ENCODE assay signal across 9 cellular contexts in the genomic region with DNA sequence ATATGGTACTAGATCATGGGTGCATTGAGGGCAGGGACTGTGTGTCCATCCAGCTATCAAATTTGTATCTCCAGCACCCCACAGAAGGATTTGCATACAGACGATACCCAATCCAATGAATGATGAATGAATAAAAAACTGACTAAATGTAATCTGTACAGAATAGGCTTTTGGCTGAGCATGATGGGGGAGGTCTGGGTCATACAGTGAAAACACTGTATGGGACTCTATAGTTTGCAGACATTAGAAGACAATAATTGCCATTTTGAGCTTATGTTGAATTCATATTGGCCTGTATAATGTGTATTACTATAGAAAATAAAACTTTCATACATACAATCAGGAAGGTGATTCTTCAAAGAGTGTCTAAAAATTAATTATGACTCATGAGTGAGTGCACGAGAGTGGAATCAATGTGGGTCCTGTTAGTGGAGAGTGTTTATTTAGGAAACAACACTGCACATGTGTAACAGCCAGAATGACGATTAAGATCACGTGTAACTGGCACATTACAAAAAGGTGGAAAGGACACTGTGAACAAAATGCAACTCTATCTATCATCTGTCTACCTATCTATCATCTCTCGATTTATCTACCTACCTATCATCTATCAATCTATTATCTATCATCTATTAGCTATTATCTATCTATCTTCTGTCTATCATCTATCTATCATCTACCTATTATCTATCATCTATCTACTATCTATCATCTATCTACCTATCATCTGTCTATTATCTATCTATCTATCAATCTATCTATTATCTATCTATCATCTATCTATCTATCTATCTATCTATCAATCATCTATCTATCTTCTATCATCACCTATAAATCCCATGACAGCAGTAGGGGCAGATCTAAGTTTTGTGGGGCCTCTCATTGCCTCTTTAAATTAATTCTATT.
DNase-seq lines count a peak whose midpoint lies in the region; ATAC-seq and TF ChIP-seq lines count a peak whose summit lies in the region.
"Had no signal": no experiment of that assay in that cellular context is flagged by ENCODE, and none has a peak within 500 bp of the region (broad histone marks: within the 10 kb centered on the region; RNA-seq: fewer than 3 reads in every experiment).

No MANE protein-coding gene starts in this region.

- TF ChIP-seq RAD21 in SK-N-SH (IDR thresholded peaks at IDR 0.05; ENCODE audit: low read length) = no peak

- peaks cover 73% of the 10 kb centered on the region for H3K4me1 Mint-ChIP-seq in activated T-cell treated with anti-CD3 and anti-CD28 coated beads, Interleukin-2, amount 50 U/mL, for 4 hours (ENCODE audit: low read depth)

- no peak overlapping the region for H3K4me3 Mint-ChIP-seq in activated T-cell treated with anti-CD3 and anti-CD28 coated beads, Interleukin-2, amount 50 U/mL, for 4 hours

- no peaks in the 10 kb centered on the region for H3K79me2 ChIP-seq in SK-N-SH (ENCODE audit: insufficient read depth)

- H3K27me3 ChIP-seq in SK-N-SH (ENCODE audit: insufficient read depth) (no peaks in the 10 kb centered on the region), stomach (no peaks in the 10 kb centered on the region), aorta (ENCODE audit: control insufficient read depth in 1 of 2, insufficient read depth in 2 of 2, low read length in 1 of 2) (no peaks in the 10 kb centered on the region)

- TF ChIP-seq POLR2A in stomach (IDR thresholded peaks at IDR 0.05) = no peak

- peaks cover 6 to 34% of the 10 kb centered on the region in 2 experiments for H3K4me1 ChIP-seq in SK-N-SH (ENCODE audit: control insufficient read depth in 1 of 2, insufficient read depth in 2 of 2, low read depth in 1 of 2, low read length in 1 of 2)
- H3K4me1 ChIP-seq in stomach = peaks cover 18 to 59% (median 21%) of the 10 kb centered on the region in 4 donors
- no peaks in the 10 kb centered on the region for H3K4me1 ChIP-seq in aorta (ENCODE audit: control insufficient read depth in 1 of 2, insufficient read depth in 2 of 2, low read length in 2 of 2)

- H3K27ac ChIP-seq in SK-N-SH (ENCODE audit: low read depth in 2 of 2, low read length in 1 of 2) (peak overlapping the region in 1 of 2 experiments; percentile 97; a peak in 3 of 4 replicates), stomach (peak overlapping the region in 4 of 5 donors; percentile 60 to 87 (median 76)), aorta (ENCODE audit: low read depth in 1 of 2, low read length in 2 of 2) (no peak overlapping the region)

- no peaks in the 10 kb centered on the region for H3K36me3 Mint-ChIP-seq in activated T-cell treated with anti-CD3 and anti-CD28 coated beads, Interleukin-2, amount 50 U/mL, for 4 hours (ENCODE audit: insufficient read depth)

- CTCF ChIA-PET in SK-N-SH (lab: Yijun Ruan, JAX) = interaction anchor here (0.6 to 1.5 kb wide), 6 partner anchors 9 to 621 kb away, joined by 3 to 9 read pairs (median 3); a partner anchor contains a TSS

- H3K27me3 Mint-ChIP-seq in activated T-cell treated with anti-CD3 and anti-CD28 coated beads, Interleukin-2, amount 50 U/mL, for 4 hours (ENCODE audit: low read depth) = no peaks in the 10 kb centered on the region

- peak overlapping the region; percentile 45; the same call in 1 of the 2 replicates for H3K4me2 ChIP-seq in SK-N-SH

- no peaks in the 10 kb centered on the region for H3K9me2 ChIP-seq in SK-N-SH

- H3K9me3 ChIP-seq in SK-N-SH (no peaks in the 10 kb centered on the region), stomach (no peaks in the 10 kb centered on the region), aorta (ENCODE audit: control insufficient read depth, low read length) (peaks cover 3% of the 10 kb centered on the region)

- H4K20me1 ChIP-seq in SK-N-SH (ENCODE audit: insufficient read depth) = no peaks in the 10 kb centered on the region

- TF ChIP-seq CTCF in SK-N-SH (IDR thresholded peaks at IDR 0.05) (no peak), stomach (IDR thresholded peaks at IDR 0.05) (no peak)

- ATAC-seq in activated T-cell treated with anti-CD3 and anti-CD28 coated beads, Interleukin-2, amount 50 U/mL, for 4 hours = peak; percentile 30 to 34
- ATAC-seq in aorta (ENCODE audit: low FRiP score) = no peak

- no peak for DNase-seq in activated T-cell treated with anti-CD3 and anti-CD28 coated beads, Interleukin-2, amount 50 U/mL, for 4 hours
- no peak for DNase-seq in activated T-cell treated with anti-CD3 and anti-CD28 coated beads, Interleukin-2, amount 50 U/mL, for 48 hours
- DNase-seq in SK-N-SH = no peak
- peak; percentile 16 for DNase-seq in fibroblast of gingiva (ENCODE audit: low read depth)
- no peak for DNase-seq in stomach
- no peak for DNase-seq in aorta
- DNase-seq in AG08395 (ENCODE audit: low spot score) = no peak
- DNase-seq in stimulated activated CD4-positive, alpha-beta T cell treated with anti-CD3 and anti-CD28 coated beads, Interleukin-1b, Interleukin-23, amount 100 ng/mL, for 48 hours = no peak
- DNase-seq: activated CD4-positive, CD25-positive, alpha-beta regulatory T cell treated with anti-CD3 and anti-CD28 coated beads, Interleukin-2, amount 50 U/mL, for 72 hours had no signal

- H3K4me3 ChIP-seq in SK-N-SH (ENCODE audit: low read depth in 2 of 2, low read length in 1 of 2) (no peak overlapping the region), stomach (no peak overlapping the region), aorta (ENCODE audit: low read length in 2 of 2) (no peak overlapping the region)

- TF ChIP-seq EP300 in SK-N-SH (IDR thresholded peaks at IDR 0.05; ENCODE audit: borderline replicate concordance in 1 of 2, low read depth in 1 of 2, low read length in 1 of 2) (no peak), stomach (IDR thresholded peaks at IDR 0.05) (no peak)

- H3K36me3 ChIP-seq in SK-N-SH (replicated peaks in 1 of 2; ENCODE audit: control insufficient read depth in 1 of 2, insufficient read depth in 2 of 2, low read length in 1 of 2) (no peaks in the 10 kb centered on the region), stomach (no peaks in the 10 kb centered on the region), aorta (ENCODE audit: control insufficient read depth in 1 of 2, insufficient read depth in 2 of 2, low read length in 1 of 2) (no peaks in the 10 kb centered on the region)

- WGBS in SK-N-SH (ENCODE audit: low lambda C conversion rate) = 78% methylated on average over 5 of the region's 5 CpGs
- WGBS in stomach, 5 donors = 63 to 75% (median 68%) methylated on average over 5 of the region's 5 CpGs
- 76 to 85% methylated on average over 5 of the region's 5 CpGs for WGBS in aorta, 2 donors

- peak overlapping the region; percentile 72 for H2AFZ ChIP-seq in SK-N-SH (ENCODE audit: low read depth)

- intact Hi-C loops in stomach (cut with DNase I; ENCODE audit: low total_unique reads) = no loop called here
- intact Hi-C loops in aorta (cut with DNase I) = no loop called here

- POLR2A ChIA-PET in SK-N-SH (lab: Yijun Ruan, JAX) = no interaction called here

- peaks cover 25% of the 10 kb centered on the region for H3F3A ChIP-seq in SK-N-SH (replicated peaks; ENCODE audit: insufficient read depth)

- peak overlapping the region; percentile 69; the same call in 1 of the 2 replicates for H3K9ac ChIP-seq in SK-N-SH

- peaks cover 13% of the 10 kb centered on the region for H3K9me3 Mint-ChIP-seq in activated T-cell treated with anti-CD3 and anti-CD28 coated beads, Interleukin-2, amount 50 U/mL, for 4 hours

TF ChIP-seq in SK-N-SH, 30 proteins besides CTCF, POLR2A, EP300 and RAD21 (continues in another document):
- TF ChIP-seq TEAD4 (IDR thresholded peaks at IDR 0.05; ENCODE audit: borderline replicate concordance, insufficient read depth) (no peak), TCF12 (IDR thresholded peaks at IDR 0.05) (no peak), NFIC (IDR thresholded peaks at IDR 0.05; ENCODE audit: borderline replicate concordance) (no peak), ELF1 (IDR thresholded peaks at IDR 0.05) (no peak), RXRA (IDR thresholded peaks at IDR 0.05; ENCODE audit: borderline replicate concordance, low read depth) (no peak), FOXM1 (IDR thresholded peaks at IDR 0.05; ENCODE audit: low read depth) (no peak), TAF1 (IDR thresholded peaks at IDR 0.05; ENCODE audit: borderline replicate concordance, low read depth, low read length) (no peak), MEF2A (IDR thresholded peaks at IDR 0.05; ENCODE audit: borderline replicate concordance, low read depth) (no peak), JUND (IDR thresholded peaks at IDR 0.05) (no peak), RCOR1 (IDR thresholded peaks at IDR 0.05; ENCODE audit: low read length) (no peak), YY1 (IDR thresholded peaks at IDR 0.05; ENCODE audit: low read depth) (no peak)
- TF ChIP-seq, protein P1, sequence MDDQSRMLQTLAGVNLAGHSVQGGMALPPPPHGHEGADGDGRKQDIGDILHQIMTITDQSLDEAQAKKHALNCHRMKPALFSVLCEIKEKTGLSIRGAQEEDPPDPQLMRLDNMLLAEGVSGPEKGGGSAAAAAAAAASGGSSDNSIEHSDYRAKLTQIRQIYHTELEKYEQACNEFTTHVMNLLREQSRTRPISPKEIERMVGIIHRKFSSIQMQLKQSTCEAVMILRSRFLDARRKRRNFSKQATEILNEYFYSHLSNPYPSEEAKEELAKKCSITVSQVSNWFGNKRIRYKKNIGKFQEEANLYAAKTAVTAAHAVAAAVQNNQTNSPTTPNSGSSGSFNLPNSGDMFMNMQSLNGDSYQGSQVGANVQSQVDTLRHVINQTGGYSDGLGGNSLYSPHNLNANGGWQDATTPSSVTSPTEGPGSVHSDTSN (IDR thresholded peaks at IDR 0.05) = no peak
- TF ChIP-seq, protein P2, sequence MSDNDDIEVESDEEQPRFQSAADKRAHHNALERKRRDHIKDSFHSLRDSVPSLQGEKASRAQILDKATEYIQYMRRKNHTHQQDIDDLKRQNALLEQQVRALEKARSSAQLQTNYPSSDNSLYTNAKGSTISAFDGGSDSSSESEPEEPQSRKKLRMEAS (IDR thresholded peaks at IDR 0.05; ENCODE audit: low read depth) = no peak
- TF ChIP-seq, protein P3, sequence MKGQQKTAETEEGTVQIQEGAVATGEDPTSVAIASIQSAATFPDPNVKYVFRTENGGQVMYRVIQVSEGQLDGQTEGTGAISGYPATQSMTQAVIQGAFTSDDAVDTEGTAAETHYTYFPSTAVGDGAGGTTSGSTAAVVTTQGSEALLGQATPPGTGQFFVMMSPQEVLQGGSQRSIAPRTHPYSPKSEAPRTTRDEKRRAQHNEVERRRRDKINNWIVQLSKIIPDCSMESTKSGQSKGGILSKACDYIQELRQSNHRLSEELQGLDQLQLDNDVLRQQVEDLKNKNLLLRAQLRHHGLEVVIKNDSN (IDR thresholded peaks at IDR 0.05; ENCODE audit: borderline replicate concordance, low read depth) = no peak

Comparison
In these comparisons a context has a peak if more than half of its experiments do, and no peak if none do; other contexts are left out.
1. H3K27ac ChIP-seq: peak in stomach (4 of 5); none in aorta (0 of 2).